In genomic region chr7:105245398-105246099, GRCh38 we compare ENCODE assay signal across 10 cellular contexts.
DNase-seq lines count a peak whose midpoint lies in the region; ATAC-seq, FAIRE-seq and TF ChIP-seq lines count a peak whose summit lies in the region.
"Had no signal": no experiment of that assay in that cellular context is flagged by ENCODE, and none has a peak within 500 bp of the region (broad histone marks: within the 10 kb centered on the region; RNA-seq: fewer than 3 reads in every experiment).

No MANE protein-coding gene starts in this region.

- no peaks in the 10 kb centered on the region for H3K27me3 ChIP-seq in kidney epithelial cell (ENCODE audit: control insufficient read depth, insufficient read depth, low read length)
- H3K27me3 ChIP-seq in brain microvascular endothelial cell (replicated peaks), result no peaks in the 10 kb centered on the region

- in situ Hi-C loops in brain microvascular endothelial cell (cut with HindIII; ENCODE audit: low pct_ligation_motif_present, low sequenced_read_pairs), result no loop called here

- H3K27ac ChIP-seq in brain microvascular endothelial cell, result no peak overlapping the region

- FAIRE-seq in RCC 7860 (lab: Jason Lieb, UNC), result peak; percentile 98

- H3K9me3 Mint-ChIP-seq in activated CD8-positive, alpha-beta memory T cell treated with anti-CD3 and anti-CD28 coated beads, Interleukin-2, amount 10 ng/mL, durations not matched to agents 7 days and 5 days (ENCODE audit: low read depth), result no peaks in the 10 kb centered on the region

- no peaks in the 10 kb centered on the region for H3K36me3 ChIP-seq in kidney epithelial cell (ENCODE audit: control insufficient read depth, insufficient read depth, low read length)
- H3K36me3 ChIP-seq in brain microvascular endothelial cell (replicated peaks), result no peaks in the 10 kb centered on the region

- TF ChIP-seq CTCF in kidney epithelial cell (IDR thresholded peaks at IDR 0.05; ENCODE audit: insufficient read depth, low read length, poor library complexity, severe bottlenecking) (no peak), brain microvascular endothelial cell (IDR thresholded peaks at IDR 0.05; ENCODE audit: low read depth, low read length, missing control alignments) (no peak)

- no peak overlapping the region for H3K4me3 Mint-ChIP-seq in activated CD8-positive, alpha-beta memory T cell treated with anti-CD3 and anti-CD28 coated beads, Interleukin-2, amount 10 ng/mL, durations not matched to agents 7 days and 5 days

- ATAC-seq in Right ventricle myocardium superior (ENCODE audit: poor library complexity), result peak; percentile 36
- ATAC-seq in activated CD8-positive, alpha-beta memory T cell treated with anti-CD3 and anti-CD28 coated beads, Interleukin-2, amount 10 ng/mL, durations not matched to agents 7 days and 5 days, result no peak

- H3K4me3 ChIP-seq in kidney epithelial cell (ENCODE audit: low read depth, low read length) (no peak overlapping the region), brain microvascular endothelial cell (ENCODE audit: low read depth, low read length) (no peak overlapping the region)

- no peak overlapping the region for H3K27ac Mint-ChIP-seq in activated CD8-positive, alpha-beta memory T cell treated with anti-CD3 and anti-CD28 coated beads, Interleukin-2, amount 10 ng/mL, durations not matched to agents 7 days and 5 days

- DNase-seq in Right ventricle myocardium superior, result no peak
- DNase-seq in cardiac septum (ENCODE audit: low spot score), result no peak
- peak; percentile 88 for DNase-seq in RCC 7860 (ENCODE audit: low spot score)
- DNase-seq in kidney epithelial cell (ENCODE audit: low read depth), result peak; percentile 34
- no peak for DNase-seq in brain microvascular endothelial cell
- no peak for DNase-seq in activated CD8-positive, alpha-beta memory T cell treated with anti-CD3 and anti-CD28 coated beads, Interleukin-2, amount 10 ng/mL, durations not matched to agents 7 days and 5 days
- DNase-seq in amniotic stem cell (lab: John Stamatoyannopoulos, UW), result no peak
- DNase-seq in NOMO-1 (lab: John Stamatoyannopoulos, UW; ENCODE audit: unreplicated experiment in 2 of 2), result no peak
- DNase-seq: foreskin melanocyte, T1000 had no signal

- H3K4me1 Mint-ChIP-seq in activated CD8-positive, alpha-beta memory T cell treated with anti-CD3 and anti-CD28 coated beads, Interleukin-2, amount 10 ng/mL, durations not matched to agents 7 days and 5 days, result no peaks in the 10 kb centered on the region

- CTCF ChIA-PET in activated CD8-positive, alpha-beta memory T cell treated with anti-CD3 and anti-CD28 coated beads, Interleukin-2, amount 10 ng/mL, durations not matched to agents 7 days and 5 days (lab: Charles Lee), result no interaction called here

- H3K36me3 Mint-ChIP-seq in activated CD8-positive, alpha-beta memory T cell treated with anti-CD3 and anti-CD28 coated beads, Interleukin-2, amount 10 ng/mL, durations not matched to agents 7 days and 5 days, result peaks cover 4% of the 10 kb centered on the region

- intact Hi-C loops in Right ventricle myocardium superior (cut with DNase I), result no loop called here
- intact Hi-C loops in cardiac septum (cut with DNase I), result loop anchor here (10.0 kb wide), 1 partner anchor 231 kb away; the partner anchor contains the start of gene KMT2E

- H3K27me3 Mint-ChIP-seq in activated CD8-positive, alpha-beta memory T cell treated with anti-CD3 and anti-CD28 coated beads, Interleukin-2, amount 10 ng/mL, durations not matched to agents 7 days and 5 days, result no peaks in the 10 kb centered on the region

Comparison
In these comparisons a context has a peak if more than half of its experiments do, and no peak if none do; other contexts are left out.
1. DNase-seq: peak in RCC 7860 (single experiment) and kidney epithelial cell (single experiment); none in Right ventricle myocardium superior (single experiment), cardiac septum (single experiment), brain microvascular endothelial cell (single experiment), activated CD8-positive, alpha-beta memory T cell treated with anti-CD3 and anti-CD28 coated beads, Interleukin-2, amount 10 ng/mL, durations not matched to agents 7 days and 5 days (single experiment), amniotic stem cell (single experiment) and NOMO-1 (0 of 2).